Comparison of ENCODE assay signal across 25 cellular contexts in the genomic region with DNA sequence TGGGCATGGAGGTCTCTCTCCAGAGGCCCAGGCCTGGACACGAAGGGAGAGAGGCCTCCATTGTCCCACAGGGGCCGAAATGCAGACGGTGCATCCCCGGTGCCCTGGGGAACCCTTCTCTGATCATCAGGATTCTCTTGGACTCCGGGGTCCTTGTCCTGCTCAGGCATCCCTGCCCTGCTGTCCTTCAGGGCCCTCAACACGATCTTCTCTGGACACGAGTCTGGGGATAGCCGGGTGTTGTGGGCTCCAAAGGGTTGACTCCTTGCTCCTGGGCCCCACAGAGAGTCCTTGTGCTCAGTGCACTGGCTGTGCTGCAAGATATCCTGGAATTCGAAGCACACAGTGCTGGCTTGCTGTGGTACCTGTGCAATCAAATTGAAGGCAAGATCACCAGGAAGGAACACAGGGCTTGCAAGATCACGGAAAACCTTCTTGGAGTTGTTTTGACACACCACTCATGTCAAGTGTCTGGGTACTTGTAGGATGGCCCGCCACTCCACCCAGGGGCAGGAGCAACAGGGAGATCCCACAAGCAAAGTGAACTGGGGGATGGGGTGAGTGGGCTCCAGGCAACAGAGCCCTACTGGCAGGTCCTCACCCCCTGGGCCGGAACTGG.
"Had no signal": no experiment of that assay in that cellular context is flagged by ENCODE, and none has a peak within 500 bp of the region (broad histone marks: within the 10 kb centered on the region; RNA-seq: fewer than 3 reads in every experiment).

No MANE protein-coding gene starts in this region.

- H3K4me1 Mint-ChIP-seq: activated B cell treated with CpG ODN at 0.5 μM for 24 hours; activated CD4-positive, alpha-beta T cell treated with anti-CD3 and anti-CD28 coated beads, Interleukin-2, amount 10 ng/mL, durations not matched to agents 24 days and 14 days; activated naive CD4-positive, alpha-beta T cell treated with anti-CD3 and anti-CD28 coated beads, Interleukin-2, amount 10 ng/mL, durations not matched to agents 7 days and 5 days; activated naive CD8-positive, alpha-beta T cell treated with anti-CD3 and anti-CD28 coated beads for 36 hours had no signal

- H3K27ac ChIP-seq: breast epithelium, SJCRH30 had no signal

- H3K27ac Mint-ChIP-seq: activated B cell treated with CpG ODN at 0.5 μM for 24 hours; activated CD4-positive, alpha-beta memory T cell treated with anti-CD3 and anti-CD28 coated beads for 36 hours; activated CD4-positive, alpha-beta T cell treated with anti-CD3 and anti-CD28 coated beads, Interleukin-2, amount 10 ng/mL, durations not matched to agents 24 days and 14 days; activated naive CD4-positive, alpha-beta T cell treated with anti-CD3 and anti-CD28 coated beads, Interleukin-2, amount 10 ng/mL, durations not matched to agents 7 days and 5 days; activated naive CD8-positive, alpha-beta T cell treated with anti-CD3 and anti-CD28 coated beads for 36 hours; activated T-cell treated with anti-CD3 and anti-CD28 coated beads, Interleukin-2, amount 50 U/mL, for 72 hours; activated T-helper 2 cell treated with anti-CD3 and anti-CD28 coated beads, Interferon-gamma antibody, Interleukin-2, Interleukin-4, amounts not matched to agents 10 μg/mL and 5 μg/mL and 100 μg/mL, durations not matched to agents 14 hours and 24 hours and 36 hours had no signal

- H3K9me3 Mint-ChIP-seq: activated B cell treated with CpG ODN at 0.5 μM for 24 hours; activated CD4-positive, alpha-beta memory T cell treated with anti-CD3 and anti-CD28 coated beads for 36 hours; activated CD4-positive, alpha-beta T cell treated with anti-CD3 and anti-CD28 coated beads, Interleukin-2, amount 10 ng/mL, durations not matched to agents 24 days and 14 days; activated naive CD4-positive, alpha-beta T cell treated with anti-CD3 and anti-CD28 coated beads, Interleukin-2, amount 10 ng/mL, durations not matched to agents 7 days and 5 days; activated naive CD8-positive, alpha-beta T cell treated with anti-CD3 and anti-CD28 coated beads for 36 hours; activated T-cell treated with anti-CD3 and anti-CD28 coated beads, Interleukin-2, amount 50 U/mL, for 72 hours; activated T-helper 2 cell treated with anti-CD3 and anti-CD28 coated beads, Interferon-gamma antibody, Interleukin-2, Interleukin-4, amounts not matched to agents 10 μg/mL and 5 μg/mL and 100 μg/mL, durations not matched to agents 14 hours and 24 hours and 36 hours had no signal

- H3K27me3 ChIP-seq: MG63, SJCRH30 had no signal

- H3K36me3 Mint-ChIP-seq: activated CD4-positive, alpha-beta memory T cell treated with anti-CD3 and anti-CD28 coated beads for 36 hours; activated naive CD4-positive, alpha-beta T cell treated with anti-CD3 and anti-CD28 coated beads, Interleukin-2, amount 10 ng/mL, durations not matched to agents 7 days and 5 days; activated naive CD8-positive, alpha-beta T cell treated with anti-CD3 and anti-CD28 coated beads for 36 hours had no signal

- H3K4me3 Mint-ChIP-seq: activated B cell treated with CpG ODN at 0.5 μM for 24 hours; activated CD4-positive, alpha-beta memory T cell treated with anti-CD3 and anti-CD28 coated beads for 36 hours; activated CD4-positive, alpha-beta T cell treated with anti-CD3 and anti-CD28 coated beads, Interleukin-2, amount 10 ng/mL, durations not matched to agents 24 days and 14 days; activated naive CD4-positive, alpha-beta T cell treated with anti-CD3 and anti-CD28 coated beads, Interleukin-2, amount 10 ng/mL, durations not matched to agents 7 days and 5 days; activated naive CD8-positive, alpha-beta T cell treated with anti-CD3 and anti-CD28 coated beads for 36 hours; activated T-cell treated with anti-CD3 and anti-CD28 coated beads, Interleukin-2, amount 50 U/mL, for 72 hours had no signal

- DNase-seq: activated B cell treated with CpG ODN at 0.5 μM for 24 hours; activated CD4-positive, alpha-beta memory T cell treated with anti-CD3 and anti-CD28 coated beads for 36 hours; activated CD4-positive, alpha-beta T cell treated with anti-CD3 and anti-CD28 coated beads for 1 hour; activated CD4-positive, alpha-beta T cell treated with anti-CD3 and anti-CD28 coated beads, Interleukin-2, amount 10 ng/mL, durations not matched to agents 24 days and 14 days; activated CD8-positive, alpha-beta memory T cell treated with anti-CD3 and anti-CD28 coated beads, Interleukin-2, amount 50 U/mL, for 4 hours; activated gamma-delta T cell treated with Interleukin-2 at 50 U/mL for 16 hours; activated naive CD4-positive, alpha-beta T cell treated with anti-CD3 and anti-CD28 coated beads, Interleukin-2, amount 10 ng/mL, durations not matched to agents 7 days and 5 days; activated naive CD8-positive, alpha-beta T cell treated with anti-CD3 and anti-CD28 coated beads for 36 hours; activated T-cell treated with anti-CD3 and anti-CD28 coated beads, Interleukin-2, amount 50 U/mL, for 72 hours; central memory CD4-positive, alpha-beta T cell; MG63; MV-4-11; NCI-H1092 treated with DMSO at 0.1 percent for 48 hours; NCI-H1694 treated with DMSO at 0.1 percent for 48 hours; NCI-H2029 treated with DMSO at 0.1 percent for 48 hours; NCI-H2171; NCI-H2227 treated with DMSO at 0.1 percent for 48 hours; NCI-H446 treated with DMSO at 0.1 percent for 48 hours; NCI-H526 treated with DMSO at 0.1 percent for 48 hours; OCI-M1; RPMI8226; SJCRH30; SK-N-SH had no signal
